20 cellular contexts compared by ENCODE assay signal in genomic region chr2:7819860-7820259, GRCh38.
"Had no signal": no experiment of that assay in that cellular context is flagged by ENCODE, and none has a peak within 500 bp of the region (broad histone marks: within the 10 kb centered on the region; RNA-seq: fewer than 3 reads in every experiment).

No MANE protein-coding gene starts in this region.

- H3K4me3 ChIP-seq: body of pancreas, colonic mucosa, left lung, mucosa of descending colon, transverse colon had no signal

- H3K27ac ChIP-seq: body of pancreas, colonic mucosa, left lung, parathyroid adenoma, transverse colon had no signal

- DNase-seq: activated B cell treated with CpG ODN at 0.5 μM for 24 hours; activated CD4-positive, alpha-beta T cell treated with anti-CD3 and anti-CD28 coated beads, Interleukin-2, amount 10 ng/mL, durations not matched to agents 7 days and 5 days; activated gamma-delta T cell treated with Interleukin-2 at 50 U/mL for 16 hours; amniotic stem cell; body of pancreas; caudate nucleus; colonic mucosa; left lung; mammary epithelial cell; mucosa of descending colon; naive thymus-derived CD8-positive, alpha-beta T cell; retina; stimulated activated CD4-positive, alpha-beta T cell treated with anti-CD3 and anti-CD28 coated beads, Interleukin-4, amount 100 ng/mL, for 4 hours; stimulated activated CD8-positive, alpha-beta memory T cell treated with anti-CD3 and anti-CD28 coated beads, Interleukin-4, amount 100 ng/mL, for 48 hours; stimulated activated naive CD8-positive, alpha-beta T cell treated with anti-CD3 and anti-CD28 coated beads, Interleukin-15, Interleukin-2, amounts not matched to agents 100 U/mL and 50 U/mL, for 24 hours; transverse colon had no signal

- H3K4me3 Mint-ChIP-seq: activated B cell treated with CpG ODN at 0.5 μM for 24 hours; activated CD4-positive, alpha-beta T cell treated with anti-CD3 and anti-CD28 coated beads, Interleukin-2, amount 10 ng/mL, durations not matched to agents 7 days and 5 days; activated naive CD8-positive, alpha-beta T cell; naive thymus-derived CD8-positive, alpha-beta T cell had no signal

- H3K27me3 Mint-ChIP-seq: activated CD4-positive, alpha-beta T cell treated with anti-CD3 and anti-CD28 coated beads, Interleukin-2, amount 10 ng/mL, durations not matched to agents 7 days and 5 days; activated naive CD8-positive, alpha-beta T cell had no signal

- H3K27me3 ChIP-seq: body of pancreas, colonic mucosa, left lung, transverse colon had no signal

- H3K36me3 ChIP-seq: colonic mucosa, left lung, transverse colon had no signal

- H3K27ac Mint-ChIP-seq: activated B cell treated with CpG ODN at 0.5 μM for 24 hours; activated CD4-positive, alpha-beta T cell treated with anti-CD3 and anti-CD28 coated beads, Interleukin-2, amount 10 ng/mL, durations not matched to agents 7 days and 5 days; activated naive CD8-positive, alpha-beta T cell had no signal

- H3K36me3 Mint-ChIP-seq: activated naive CD8-positive, alpha-beta T cell; naive thymus-derived CD8-positive, alpha-beta T cell had no signal

- H3K4me1 ChIP-seq: body of pancreas, colonic mucosa, left lung, parathyroid adenoma, transverse colon had no signal

- H3K4me1 Mint-ChIP-seq: activated B cell treated with CpG ODN at 0.5 μM for 24 hours; activated CD4-positive, alpha-beta T cell treated with anti-CD3 and anti-CD28 coated beads, Interleukin-2, amount 10 ng/mL, durations not matched to agents 7 days and 5 days; naive thymus-derived CD8-positive, alpha-beta T cell had no signal

- H3K9ac ChIP-seq: parathyroid adenoma had no signal

- FAIRE-seq: endometrium, islet of Langerhans had no signal

- H3K79me2 ChIP-seq: parathyroid adenoma had no signal
